Comparison of ENCODE assay signal across 1 cellular context in genomic region chr17:78650093-78650715, GRCh38.
TF ChIP-seq lines count a peak whose summit lies in the region.

No MANE protein-coding gene starts in this region.

TF ChIP-seq in GM23338, 12 proteins besides CTCF, POLR2A, EP300 and RAD21 (continued from another document):
- TF ChIP-seq ZNF462 (CRISPR knock-in tag; IDR thresholded peaks at IDR 0.05), result no peak
- no peak for TF ChIP-seq ZNF114 (CRISPR knock-in tag; IDR thresholded peaks at IDR 0.05)
